ENCODE assay signal across 25 cellular contexts in the genomic region with DNA sequence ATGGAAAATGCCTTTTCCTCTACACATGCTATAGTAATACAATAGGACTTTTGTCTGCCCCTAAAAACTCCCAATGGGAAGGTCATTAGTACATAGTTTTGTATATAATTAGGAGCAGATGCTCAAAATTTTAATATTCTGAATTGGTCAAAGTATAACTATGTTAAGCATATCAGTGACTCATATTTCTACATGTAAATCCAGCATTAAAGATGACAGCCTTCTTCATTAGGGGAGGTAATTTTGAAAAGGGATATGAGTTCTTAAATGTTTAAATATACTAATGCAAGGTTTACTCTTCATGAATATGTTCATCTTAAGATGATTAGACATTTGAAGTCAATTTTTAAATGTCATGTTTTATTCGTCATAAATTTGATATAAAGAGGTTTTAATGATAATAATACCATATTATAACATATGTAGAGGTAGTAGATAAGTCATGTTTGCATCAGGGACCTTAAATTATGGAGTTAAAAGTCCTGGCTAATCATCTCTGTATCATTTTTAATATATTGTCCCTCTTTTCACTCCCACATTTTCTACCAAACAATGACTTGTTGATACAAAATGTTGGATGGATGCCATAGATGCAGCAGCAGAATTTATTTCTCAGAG.
DNase-seq lines count a peak whose midpoint lies in the region; FAIRE-seq and TF ChIP-seq lines count a peak whose summit lies in the region.
"Had no signal": no experiment of that assay in that cellular context is flagged by ENCODE, and none has a peak within 500 bp of the region (broad histone marks: within the 10 kb centered on the region; RNA-seq: fewer than 3 reads in every experiment).

No MANE protein-coding gene starts in this region.

- intact Hi-C loops in endothelial cell of umbilical vein (cut with micrococcal nuclease) = no loop called here

- no peaks in the 10 kb centered on the region for H3K4me1 Mint-ChIP-seq in nephron
- H3K4me1 Mint-ChIP-seq: CD14-positive monocyte; CD4-positive, alpha-beta memory T cell; CD4-positive, CD25-positive, alpha-beta regulatory T cell; CD8-positive, alpha-beta memory T cell had no signal

- WGBS in small intestine, 3 donors = 51 to 71% (median 53%) methylated on average over 1 of the region's 1 CpG

- no peak overlapping the region for H3K4me3 ChIP-seq in endothelial cell of umbilical vein (replicated peaks in 1 of 3; ENCODE audit: insufficient read depth in 1 of 3, low read depth in 1 of 3, low read length in 3 of 3)
- no peak overlapping the region for H3K4me3 ChIP-seq in small intestine (ENCODE audit: low read depth in 1 of 2, low read length in 2 of 2)
- H3K4me3 ChIP-seq: A549, BLaER1 had no signal

- TF ChIP-seq CTCF in endothelial cell of umbilical vein (IDR thresholded peaks at IDR 0.05; ENCODE audit: extremely low read depth in 1 of 2, insufficient read depth in 1 of 2, low read depth in 1 of 2, low read length in 2 of 2) = no peak
- no peak for TF ChIP-seq CTCF in nephron (IDR thresholded peaks at IDR 0.05; ENCODE audit: unreplicated experiment in 3 of 3)

- TF ChIP-seq POLR2A in endothelial cell of umbilical vein (IDR thresholded peaks at IDR 0.05; ENCODE audit: low read depth, low read length) = no peak

- no peak overlapping the region for H3K9ac ChIP-seq in endothelial cell of umbilical vein (replicated peaks; ENCODE audit: extremely low read depth, insufficient read depth, low read length)
- H3K9ac ChIP-seq: BLaER1 had no signal

- H2AFZ ChIP-seq in endothelial cell of umbilical vein (ENCODE audit: low read depth, low read length) = no peak overlapping the region

- H3K27ac ChIP-seq in endothelial cell of umbilical vein (ENCODE audit: insufficient read depth, low read depth, low read length) = no peak overlapping the region
- H3K27ac ChIP-seq in small intestine (ENCODE audit: low read depth in 1 of 2, low read length in 1 of 2) = no peak overlapping the region
- H3K27ac ChIP-seq: A549, BLaER1 had no signal

- H3K4me1 ChIP-seq in endothelial cell of umbilical vein (ENCODE audit: control insufficient read depth, extremely low read depth, insufficient read depth, low read length) (no peaks in the 10 kb centered on the region), small intestine (ENCODE audit: control insufficient read depth in 2 of 2, insufficient read depth in 1 of 2, low read depth in 1 of 2, low read length in 1 of 2) (no peaks in the 10 kb centered on the region)
- H3K4me1 ChIP-seq: A549, BE2C, BLaER1 had no signal

- H3K9me3 Mint-ChIP-seq in nephron = peaks cover 3% of the 10 kb centered on the region

- POLR2A ChIA-PET in endothelial cell of umbilical vein (lab: Charles Lee) = no interaction called here

- H3K27me3 Mint-ChIP-seq in nephron (ENCODE audit: low read depth) = no peaks in the 10 kb centered on the region
- H3K27me3 Mint-ChIP-seq: CD4-positive, alpha-beta memory T cell; CD4-positive, CD25-positive, alpha-beta regulatory T cell; CD8-positive, alpha-beta memory T cell had no signal

- dilution Hi-C loops in endothelial cell of umbilical vein (cut with MboI; ENCODE audit: extremely low pct_ligation_motif_present, low sequenced_read_pairs) = no loop called here

- CTCF ChIA-PET in endothelial cell of umbilical vein (lab: Charles Lee) = no interaction called here

- no peaks in the 10 kb centered on the region for H3K79me2 ChIP-seq in endothelial cell of umbilical vein (ENCODE audit: control insufficient read depth, insufficient read depth, low read length)

- H3K27ac Mint-ChIP-seq in nephron = peak overlapping the region; percentile 44 to 79 (median 51)
- H3K27ac Mint-ChIP-seq: CD14-positive monocyte; CD4-positive, alpha-beta memory T cell; CD4-positive, CD25-positive, alpha-beta regulatory T cell; CD8-positive, alpha-beta memory T cell had no signal

- H3K9me1 ChIP-seq in endothelial cell of umbilical vein (replicated peaks; ENCODE audit: control insufficient read depth, extremely low read depth, insufficient read depth, low read length) = no peaks in the 10 kb centered on the region

- no peaks in the 10 kb centered on the region for H4K20me1 ChIP-seq in endothelial cell of umbilical vein (replicated peaks; ENCODE audit: control insufficient read depth, extremely low read depth, insufficient read depth, low read length)
- H4K20me1 ChIP-seq: BLaER1 had no signal

- H3K36me3 Mint-ChIP-seq in nephron (ENCODE audit: low read depth) = no peaks in the 10 kb centered on the region
- H3K36me3 Mint-ChIP-seq: CD14-positive monocyte; CD4-positive, alpha-beta memory T cell; CD4-positive, CD25-positive, alpha-beta regulatory T cell; CD8-positive, alpha-beta memory T cell had no signal

- H3K9me3 ChIP-seq in endothelial cell of umbilical vein (replicated peaks; ENCODE audit: control insufficient read depth, insufficient read depth, low read length) (no peaks in the 10 kb centered on the region), small intestine (ENCODE audit: control insufficient read depth, low read depth) (no peaks in the 10 kb centered on the region)
- H3K9me3 ChIP-seq: A549, BE2C, BLaER1 had no signal

- BruUV-seq in endothelial cell of umbilical vein (replicated peaks; lab: Mats Ljungman, UMichigan) = no TSS peak

- FAIRE-seq in endothelial cell of umbilical vein (lab: Jason Lieb, UNC) (no peak), small intestine (lab: Jason Lieb, UNC) (peak; percentile 55)
- FAIRE-seq: A549, D721Med, G401.6, GM12891, GM19239 had no signal

- no peaks in the 10 kb centered on the region for H3K36me3 ChIP-seq in endothelial cell of umbilical vein (ENCODE audit: control insufficient read depth in 2 of 2, extremely low read depth in 1 of 2, insufficient read depth in 2 of 2, low read length in 2 of 2)
- H3K36me3 ChIP-seq in small intestine (ENCODE audit: control insufficient read depth in 2 of 2, insufficient read depth in 2 of 2, low read length in 2 of 2) = no peaks in the 10 kb centered on the region
- H3K36me3 ChIP-seq: BE2C, BLaER1 had no signal

- H3K27me3 ChIP-seq in endothelial cell of umbilical vein (ENCODE audit: control insufficient read depth in 2 of 2, insufficient read depth in 2 of 2, low read length in 2 of 2) = no peaks in the 10 kb centered on the region
- no peaks in the 10 kb centered on the region for H3K27me3 ChIP-seq in small intestine (ENCODE audit: control insufficient read depth in 2 of 2, insufficient read depth in 2 of 2, low read length in 2 of 2)
- H3K27me3 ChIP-seq: BE2C, BLaER1 had no signal

- DNase-seq in Ammon's horn (ENCODE audit: low spot score) (peak; percentile 17), endothelial cell of umbilical vein (ENCODE audit: low read depth, low spot score) (peak; percentile 6), small intestine (no peak), A172 (ENCODE audit: low spot score) (no peak), NCI-H146 treated with DMSO at 0.1 percent for 48 hours (lab: John Stamatoyannopoulos, UW; ENCODE audit: unreplicated experiment) (no peak)
- no peak for DNase-seq in effector CD4-positive, alpha-beta T cell
- DNase-seq: 8988T; AML-193; BE2C; C1 segment of cervical spinal cord; Calu3; CD4-positive, alpha-beta memory T cell; CD4-positive, CD25-positive, alpha-beta regulatory T cell; CD8-positive, alpha-beta memory T cell; COR-L47; DMS79 treated with DMSO at 0.1 percent for 48 hours; GF-D8 had no signal

- no peak overlapping the region for H3K4me2 ChIP-seq in endothelial cell of umbilical vein (ENCODE audit: insufficient read depth, low read length)
- H3K4me2 ChIP-seq: A549, BLaER1 had no signal

- H3K4me3 Mint-ChIP-seq in nephron = no peak overlapping the region
- H3K4me3 Mint-ChIP-seq: CD14-positive monocyte; CD4-positive, alpha-beta memory T cell; CD4-positive, CD25-positive, alpha-beta regulatory T cell; CD8-positive, alpha-beta memory T cell had no signal

TF ChIP-seq in endothelial cell of umbilical vein, 7 proteins besides CTCF, POLR2A, EP300 and RAD21:
- no peak for TF ChIP-seq FOS (IDR thresholded peaks at IDR 0.05; ENCODE audit: borderline replicate concordance, insufficient read depth, low read length)
- TF ChIP-seq JUN (IDR thresholded peaks at IDR 0.05; ENCODE audit: borderline replicate concordance, insufficient read depth, insufficient read length, low read depth) = no peak
- TF ChIP-seq GATA2 (IDR thresholded peaks at IDR 0.05; ENCODE audit: insufficient read depth, insufficient read length, low read depth, low read length) = no peak
- TF ChIP-seq, protein P1, sequence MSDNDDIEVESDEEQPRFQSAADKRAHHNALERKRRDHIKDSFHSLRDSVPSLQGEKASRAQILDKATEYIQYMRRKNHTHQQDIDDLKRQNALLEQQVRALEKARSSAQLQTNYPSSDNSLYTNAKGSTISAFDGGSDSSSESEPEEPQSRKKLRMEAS (IDR thresholded peaks at IDR 0.05; ENCODE audit: insufficient read depth, insufficient read length) = no peak
- no peak for TF ChIP-seq POLR2AphosphoS5 (IDR thresholded peaks at IDR 0.05; ENCODE audit: insufficient read depth, low read depth, low read length)
- TF ChIP-seq EZH2 (IDR thresholded peaks at IDR 0.05; ENCODE audit: borderline replicate concordance, low read depth, low read length, severe bottlenecking) = no peak
- TF ChIP-seq MYC (IDR thresholded peaks at IDR 0.05; ENCODE audit: low read depth, low read length) = no peak

Comparison
In these comparisons a context has a peak if more than half of its experiments do, and no peak if none do; other contexts are left out.
1. DNase-seq: peak in Ammon's horn (single experiment) and endothelial cell of umbilical vein (single experiment); none in small intestine (single experiment), A172 (single experiment), effector CD4-positive, alpha-beta T cell (single experiment) and NCI-H146 treated with DMSO at 0.1 percent for 48 hours (single experiment).